9 cellular contexts compared by ENCODE assay signal in genomic region chr12:124379938-124380754, GRCh38.
A peak's percentile ranks its signal among the peaks of the same experiment; 100 is the strongest.
DNase-seq lines count a peak whose midpoint lies in the region; ATAC-seq and TF ChIP-seq lines count a peak whose summit lies in the region.
"Had no signal": no experiment of that assay in that cellular context is flagged by ENCODE, and none has a peak within 500 bp of the region (broad histone marks: within the 10 kb centered on the region; RNA-seq: fewer than 3 reads in every experiment).

No MANE protein-coding gene starts in this region.

- H3K9me3 Mint-ChIP-seq in activated T-cell treated with anti-CD3 and anti-CD28 coated beads, Interleukin-2, amount 50 U/mL, for 4 hours: no peaks in the 10 kb centered on the region
- H3K9me3 Mint-ChIP-seq: central memory CD8-positive, alpha-beta T cell had no signal

- H3K4me3 ChIP-seq in breast epithelium (peak overlapping the region in 1 of 3 donors; percentile 43), subcutaneous abdominal adipose tissue (ENCODE audit: low read depth in 1 of 5, low read length in 5 of 5) (no peak overlapping the region), HAP-1 (no peak overlapping the region)

- H3K9ac ChIP-seq in subcutaneous abdominal adipose tissue (ENCODE audit: low read length in 5 of 5): peak overlapping the region in 4 of 5 donors; percentile 18 to 60 (median 30)

- TF ChIP-seq POLR2A in breast epithelium (IDR thresholded peaks at IDR 0.05): no peak

- H3K27me3 ChIP-seq in breast epithelium: no peaks in the 10 kb centered on the region
- H3K27me3 ChIP-seq in subcutaneous abdominal adipose tissue (ENCODE audit: control insufficient read depth in 5 of 5, insufficient read depth in 4 of 5, low read length in 5 of 5): no peaks in the 10 kb centered on the region
- H3K27me3 ChIP-seq in HAP-1 (ENCODE audit: low read depth): no peaks in the 10 kb centered on the region

- H3K27me3 Mint-ChIP-seq in activated T-cell treated with anti-CD3 and anti-CD28 coated beads, Interleukin-2, amount 50 U/mL, for 4 hours (ENCODE audit: low read depth): no peaks in the 10 kb centered on the region
- H3K27me3 Mint-ChIP-seq: central memory CD8-positive, alpha-beta T cell had no signal

- H3K4me1 Mint-ChIP-seq in activated T-cell treated with anti-CD3 and anti-CD28 coated beads, Interleukin-2, amount 50 U/mL, for 4 hours (ENCODE audit: low read depth): no peaks in the 10 kb centered on the region

- H3K36me3 Mint-ChIP-seq in activated T-cell treated with anti-CD3 and anti-CD28 coated beads, Interleukin-2, amount 50 U/mL, for 4 hours (ENCODE audit: insufficient read depth): peaks cover 22% of the 10 kb centered on the region

- no peak overlapping the region for H3K4me3 Mint-ChIP-seq in activated T-cell treated with anti-CD3 and anti-CD28 coated beads, Interleukin-2, amount 50 U/mL, for 4 hours
- H3K4me3 Mint-ChIP-seq: central memory CD8-positive, alpha-beta T cell had no signal

- H3K9me3 ChIP-seq in breast epithelium (no peaks in the 10 kb centered on the region), subcutaneous abdominal adipose tissue (ENCODE audit: control insufficient read depth in 5 of 5, low read length in 5 of 5) (no peaks in the 10 kb centered on the region), HAP-1 (no peaks in the 10 kb centered on the region)

- peak; percentile 33 to 78 (median 60) for TF ChIP-seq CTCF in breast epithelium (IDR thresholded peaks at IDR 0.05)

- H3K36me3 ChIP-seq in breast epithelium: no peaks in the 10 kb centered on the region
- peaks cover 0 to 60% (median 49%) of the 10 kb centered on the region in 5 donors for H3K36me3 ChIP-seq in subcutaneous abdominal adipose tissue (ENCODE audit: control insufficient read depth in 5 of 5, insufficient read depth in 5 of 5, low read length in 5 of 5)
- peaks cover 9% of the 10 kb centered on the region for H3K36me3 ChIP-seq in HAP-1 (replicated peaks)

- in situ Hi-C loops in HAP-1 (cut with MboI; ENCODE audit: low sequenced_read_pairs): no loop called here

- intact Hi-C loops in breast epithelium (cut with DNase I; ENCODE audit: low total_unique reads): no loop called here

- DNase-seq in HT1080 (ENCODE audit: low read depth): peak; percentile 99
- DNase-seq in breast epithelium (ENCODE audit: low spot score in 2 of 2): peak in 1 of 2 donors; percentile 71
- no peak for DNase-seq in left lobe of liver (ENCODE audit: low spot score)
- DNase-seq in activated T-cell treated with anti-CD3 and anti-CD28 coated beads, Interleukin-2, amount 50 U/mL, for 4 hours: no peak
- no peak for DNase-seq in HAP-1 (ENCODE audit: low spot score in 2 of 2)
- DNase-seq in iPS-NIHi11 (ENCODE audit: low spot score): no peak

- peak overlapping the region; percentile 81 to 94 for H3K27ac ChIP-seq in breast epithelium
- H3K27ac ChIP-seq in subcutaneous abdominal adipose tissue (ENCODE audit: low read depth, low read length): peak overlapping the region; percentile 82

- H3K4me1 ChIP-seq in breast epithelium: peaks cover 28 to 32% of the 10 kb centered on the region in 2 donors
- peaks cover 18 to 56% (median 44%) of the 10 kb centered on the region in 5 donors for H3K4me1 ChIP-seq in subcutaneous abdominal adipose tissue (ENCODE audit: control insufficient read depth in 5 of 5, insufficient read depth in 5 of 5, low read length in 5 of 5)
- H3K4me1 ChIP-seq in HAP-1: no peaks in the 10 kb centered on the region

- peak; percentile 3 for ATAC-seq in left lobe of liver
- ATAC-seq in activated T-cell treated with anti-CD3 and anti-CD28 coated beads, Interleukin-2, amount 50 U/mL, for 4 hours: no peak
- ATAC-seq in HG02763 (IDR thresholded peaks at IDR 0.05; ENCODE audit: unreplicated experiment): no peak
